23 cellular contexts compared by ENCODE assay signal in the genomic region with DNA sequence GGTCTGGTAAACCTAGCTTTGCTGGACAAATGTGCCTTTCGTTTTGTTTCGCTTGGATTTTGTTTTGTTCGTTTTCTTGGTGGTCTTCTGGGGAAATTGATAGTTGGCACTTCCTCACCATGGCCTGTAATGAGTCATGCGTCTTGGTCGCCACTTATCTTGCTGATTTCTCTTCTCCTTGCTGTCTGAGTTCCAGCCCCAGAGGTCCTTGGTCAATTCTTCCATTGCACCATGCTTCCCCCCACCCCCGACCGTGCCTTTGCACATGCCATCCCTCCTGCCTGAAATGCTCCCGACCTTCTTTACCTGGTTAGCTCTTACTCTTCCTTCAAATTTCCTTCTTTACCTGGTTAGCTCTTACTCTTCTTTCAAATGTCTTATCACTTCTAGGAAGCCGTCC.
"Had no signal": no experiment of that assay in that cellular context is flagged by ENCODE, and none has a peak within 500 bp of the region (broad histone marks: within the 10 kb centered on the region; RNA-seq: fewer than 3 reads in every experiment).

No MANE protein-coding gene starts in this region.

- H3K4me3 ChIP-seq: K562, SJSA1, SK-N-MC had no signal

- H3K27ac Mint-ChIP-seq: IgD-negative memory B cell had no signal

- DNase-seq: Kasumi-1, MM.1S, NCI-H1092 treated with DMSO at 0.1 percent for 48 hours, NCI-H1436 treated with DMSO at 0.1 percent for 48 hours, NCI-H1694, NCI-H187 treated with DMSO at 0.1 percent for 48 hours, NCI-H2029 treated with DMSO at 0.1 percent for 48 hours, NCI-H2171 treated with DMSO at 0.1 percent for 48 hours, NCI-H226, NCI-H446, NCI-H510A, NCI-H524 treated with DMSO at 0.1 percent for 48 hours, NCI-H69, NCI-H774, Right ventricle myocardium superior, RPMI8226, SIG-M5 had no signal

- H3K27ac ChIP-seq: HL-60, KMS-11, SJSA1, SK-N-MC had no signal

- H3K27me3 Mint-ChIP-seq: IgD-negative memory B cell had no signal

- H3K36me3 Mint-ChIP-seq: IgD-negative memory B cell had no signal

- H3K36me3 ChIP-seq: SJSA1 had no signal

- H3K4me3 Mint-ChIP-seq: IgD-negative memory B cell had no signal

- ATAC-seq: K562 had no signal

- H3K4me1 ChIP-seq: SJSA1 had no signal
